8 cellular contexts compared by ENCODE assay signal in genomic region chr1:174799136-174799479, GRCh38.
DNase-seq lines count a peak whose midpoint lies in the region; ATAC-seq and TF ChIP-seq lines count a peak whose summit lies in the region.

No MANE protein-coding gene starts in this region.

- H3K9ac ChIP-seq in OCI-LY3 (ENCODE audit: low read length) (no peak overlapping the region), subcutaneous abdominal adipose tissue (ENCODE audit: low read length in 5 of 5) (peak overlapping the region in 2 of 5 donors; percentile 71 to 83)

- H3K4me1 ChIP-seq in OCI-LY3 (ENCODE audit: low read length) (peaks cover 32% of the 10 kb centered on the region), foreskin keratinocyte (peaks cover 5% of the 10 kb centered on the region), subcutaneous abdominal adipose tissue (ENCODE audit: control insufficient read depth in 5 of 5, insufficient read depth in 5 of 5, low read length in 5 of 5) (peaks cover 0 to 18% (median 16%) of the 10 kb centered on the region in 5 donors)

- H3K4me2 ChIP-seq in OCI-LY3 (ENCODE audit: low read length): peak overlapping the region; percentile 81

- peak overlapping the region; percentile 72 for H3K4me3 ChIP-seq in OCI-LY3 (ENCODE audit: low read length)
- H3K4me3 ChIP-seq in subcutaneous abdominal adipose tissue (ENCODE audit: low read depth in 1 of 5, low read length in 5 of 5): peak overlapping the region; percentile 84 to 96 (median 90)
- H3K4me3 ChIP-seq in lower leg skin (ENCODE audit: low read depth, poor library complexity, severe bottlenecking): no peak overlapping the region

- peaks cover 11% of the 10 kb centered on the region for H4K20me1 ChIP-seq in OCI-LY3 (ENCODE audit: insufficient read depth, low read length)

- H3K9me3 ChIP-seq in OCI-LY3 (ENCODE audit: insufficient read depth, low read length) (no peaks in the 10 kb centered on the region), subcutaneous abdominal adipose tissue (ENCODE audit: control insufficient read depth in 5 of 5, low read length in 5 of 5) (no peaks in the 10 kb centered on the region)

- DNase-seq in foreskin keratinocyte (no peak), RKO (ENCODE audit: low spot score) (no peak), lower leg skin (ENCODE audit: low spot score in 2 of 2) (no peak)
- DNase-seq in stimulated activated CD4-positive, alpha-beta T cell treated with anti-CD3 and anti-CD28 coated beads, Interleukin-2, amount 100 ng/mL, for 24 hours: no peak

- 17% methylated on average over 3 of the region's 3 CpGs for WGBS in lower leg skin, 2 donors

- intact Hi-C loops in lower leg skin (cut with DNase I; ENCODE audit: low total_unique reads): no loop called here

- TF ChIP-seq CTCF in OCI-LY3 (IDR thresholded peaks at IDR 0.05; ENCODE audit: low read depth, low read length): no peak
- TF ChIP-seq CTCF in foreskin keratinocyte (conservative IDR thresholded peaks at IDR 0.05): no peak
- no peak for TF ChIP-seq CTCF in lower leg skin (IDR thresholded peaks at IDR 0.05)

- H3K36me3 ChIP-seq in OCI-LY3 (replicated peaks; ENCODE audit: low read depth, low read length) (no peaks in the 10 kb centered on the region), subcutaneous abdominal adipose tissue (ENCODE audit: control insufficient read depth in 5 of 5, insufficient read depth in 5 of 5, low read length in 5 of 5) (no peaks in the 10 kb centered on the region)

- H2AFZ ChIP-seq in OCI-LY3 (ENCODE audit: low read depth, low read length): no peak overlapping the region

- no peak overlapping the region for H3K27ac ChIP-seq in OCI-LY3 (ENCODE audit: low read length)
- H3K27ac ChIP-seq in foreskin keratinocyte: peak overlapping the region; percentile 41
- peak overlapping the region; percentile 38 for H3K27ac ChIP-seq in subcutaneous abdominal adipose tissue (ENCODE audit: low read depth, low read length)

- H3K79me2 ChIP-seq in OCI-LY3 (ENCODE audit: low read length): no peaks in the 10 kb centered on the region

- no peak for TF ChIP-seq POLR2A in lower leg skin (IDR thresholded peaks at IDR 0.05)

- ATAC-seq in GM19023 (IDR thresholded peaks at IDR 0.05; ENCODE audit: unreplicated experiment) (peak; percentile 15), foreskin keratinocyte (no peak), GM18520 (IDR thresholded peaks at IDR 0.05; ENCODE audit: unreplicated experiment) (no peak)

- H3K27me3 ChIP-seq in OCI-LY3 (ENCODE audit: low read depth, low read length): no peaks in the 10 kb centered on the region
- no peaks in the 10 kb centered on the region for H3K27me3 ChIP-seq in foreskin keratinocyte
- no peaks in the 10 kb centered on the region for H3K27me3 ChIP-seq in subcutaneous abdominal adipose tissue (ENCODE audit: control insufficient read depth in 5 of 5, insufficient read depth in 4 of 5, low read length in 5 of 5)
